In the genomic region with DNA sequence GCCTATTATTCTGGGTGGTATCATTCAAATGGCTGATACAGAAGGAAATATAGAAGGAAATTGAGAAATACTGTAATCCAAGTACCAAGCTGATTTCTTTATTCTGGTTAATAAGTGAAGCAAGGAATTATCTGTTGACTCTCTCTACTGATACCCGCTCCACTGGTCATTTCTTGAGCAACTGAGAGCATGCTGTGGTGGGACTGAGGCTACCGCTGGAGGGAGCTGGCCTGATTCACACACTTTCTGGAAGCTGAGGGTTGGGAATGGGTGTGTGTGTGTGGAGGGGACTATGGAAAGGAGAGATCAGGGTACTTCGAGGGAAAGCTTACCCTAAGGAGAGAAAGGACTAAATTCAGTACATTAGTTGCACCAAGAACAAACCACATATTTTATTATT, we compare ENCODE assay signal across 2 cellular contexts.
TF ChIP-seq lines count a peak whose summit lies in the region.

No MANE protein-coding gene starts in this region.

TF ChIP-seq in IMR-90, 13 proteins besides CTCF, POLR2A, EP300 and RAD21:
- TF ChIP-seq MXI1 (IDR thresholded peaks at IDR 0.05; ENCODE audit: borderline replicate concordance, low read depth, low read length) (no peak), RCOR1 (IDR thresholded peaks at IDR 0.05; ENCODE audit: insufficient replicate concordance, low read length) (no peak), ELK1 (IDR thresholded peaks at IDR 0.05; ENCODE audit: borderline replicate concordance, low read depth, low read length) (no peak), CEBPB (IDR thresholded peaks at IDR 0.05; ENCODE audit: low read depth, low read length) (no peak), RFX5 (IDR thresholded peaks at IDR 0.05; ENCODE audit: low read depth, low read length) (no peak)

TF ChIP-seq in H1, 55 proteins besides CTCF, POLR2A, EP300 and RAD21:
- TF ChIP-seq CHD2 (IDR thresholded peaks at IDR 0.05; ENCODE audit: low read length) (no peak), CREB1 (IDR thresholded peaks at IDR 0.05) (no peak), HDAC6 (IDR thresholded peaks at IDR 0.05; ENCODE audit: low read depth, low read length) (no peak), RNF2 (IDR thresholded peaks at IDR 0.05; ENCODE audit: borderline replicate concordance, low read depth, low read length, missing control alignments, poor library complexity, severe bottlenecking) (no peak), MAFK (IDR thresholded peaks at IDR 0.05; ENCODE audit: low read depth, low read length) (no peak), E2F6 (IDR thresholded peaks at IDR 0.05) (no peak), SUZ12 (IDR thresholded peaks at IDR 0.05; ENCODE audit: low read length) (no peak), GTF2F1 (IDR thresholded peaks at IDR 0.05; ENCODE audit: borderline replicate concordance, low read depth, low read length) (no peak), FOSL1 (IDR thresholded peaks at IDR 0.05; ENCODE audit: insufficient read depth, low read depth, low read length) (no peak), ATF2 (IDR thresholded peaks at IDR 0.05; ENCODE audit: low read length) (no peak), KDM4A (IDR thresholded peaks at IDR 0.05; ENCODE audit: low read depth, low read length, severe bottlenecking) (no peak), BRCA1 (IDR thresholded peaks at IDR 0.05; ENCODE audit: low read depth, low read length) (no peak), POLR2AphosphoS5 (IDR thresholded peaks at IDR 0.05; ENCODE audit: low read depth, low read length) (no peak), ASH2L (IDR thresholded peaks at IDR 0.05; ENCODE audit: low read length) (no peak), RBBP5 (IDR thresholded peaks at IDR 0.05; ENCODE audit: borderline replicate concordance, low read depth, low read length) (no peak)
- TF ChIP-seq, protein P1, sequence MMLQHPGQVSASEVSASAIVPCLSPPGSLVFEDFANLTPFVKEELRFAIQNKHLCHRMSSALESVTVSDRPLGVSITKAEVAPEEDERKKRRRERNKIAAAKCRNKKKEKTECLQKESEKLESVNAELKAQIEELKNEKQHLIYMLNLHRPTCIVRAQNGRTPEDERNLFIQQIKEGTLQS (IDR thresholded peaks at IDR 0.05; ENCODE audit: insufficient read depth, low read depth, low read length), result no peak
- TF ChIP-seq, protein P2, sequence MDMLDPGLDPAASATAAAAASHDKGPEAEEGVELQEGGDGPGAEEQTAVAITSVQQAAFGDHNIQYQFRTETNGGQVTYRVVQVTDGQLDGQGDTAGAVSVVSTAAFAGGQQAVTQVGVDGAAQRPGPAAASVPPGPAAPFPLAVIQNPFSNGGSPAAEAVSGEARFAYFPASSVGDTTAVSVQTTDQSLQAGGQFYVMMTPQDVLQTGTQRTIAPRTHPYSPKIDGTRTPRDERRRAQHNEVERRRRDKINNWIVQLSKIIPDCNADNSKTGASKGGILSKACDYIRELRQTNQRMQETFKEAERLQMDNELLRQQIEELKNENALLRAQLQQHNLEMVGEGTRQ (IDR thresholded peaks at IDR 0.05; ENCODE audit: low read length), result no peak
